ENCODE assay signal across 9 cellular contexts in genomic region chr4:88244821-88245579, GRCh38. TPM values are rescaled to one million over a fixed set of nuclear protein-coding genes. Genes with fewer than 3 reads are reported as not detected.
A peak's percentile ranks its signal among the peaks of the same experiment; 100 is the strongest.
DNase-seq lines count a peak whose midpoint lies in the region; ATAC-seq and TF ChIP-seq lines count a peak whose summit lies in the region.
"Had no signal": no experiment of that assay in that cellular context is flagged by ENCODE, and none has a peak within 500 bp of the region (broad histone marks: within the 10 kb centered on the region; RNA-seq: fewer than 3 reads in every experiment).

No MANE protein-coding gene starts in this region.

- CTCF ChIA-PET in activated CD4-positive, alpha-beta memory T cell treated with anti-CD3 and anti-CD28 coated beads for 36 hours (lab: Charles Lee), result interaction anchor here (0.6 to 2.9 kb wide), 4 partner anchors 26 to 270 kb away, joined by 3 to 10 read pairs (median 5); no protein-coding TSS in a partner anchor

- H3K4me1 ChIP-seq in endodermal cell (ENCODE audit: control insufficient read depth, insufficient read depth, low read length), result no peaks in the 10 kb centered on the region

- POLR2A ChIA-PET in activated CD4-positive, alpha-beta memory T cell treated with anti-CD3 and anti-CD28 coated beads for 36 hours (lab: Charles Lee), result no interaction called here

- no peaks in the 10 kb centered on the region for H3K36me3 ChIP-seq in endodermal cell (ENCODE audit: control insufficient read depth, insufficient read depth, low read length)

- H3K4me3 Mint-ChIP-seq in CD14-positive monocyte (peak overlapping the region; percentile 67 to 73), endodermal cell (no peak overlapping the region)
- H3K4me3 Mint-ChIP-seq in activated CD4-positive, alpha-beta memory T cell treated with anti-CD3 and anti-CD28 coated beads for 36 hours, result peak overlapping the region; percentile 49

- no peak for DNase-seq in CD14-positive monocyte (ENCODE audit: low spot score)
- peak; percentile 54 for DNase-seq in activated CD4-positive, alpha-beta memory T cell treated with anti-CD3 and anti-CD28 coated beads for 36 hours
- peak; percentile 32 for DNase-seq in kidney tubule cell (ENCODE audit: low spot score)
- DNase-seq in A172 (ENCODE audit: low spot score), result no peak
- DNase-seq in endodermal cell, result no peak
- DNase-seq in omental fat pad (ENCODE audit: low spot score), result no peak

- H3K9me3 Mint-ChIP-seq in CD14-positive monocyte (peaks cover 0 to 1% (median 0%) of the 10 kb centered on the region in 7 donors), endodermal cell (peaks cover 6% of the 10 kb centered on the region)
- H3K9me3 Mint-ChIP-seq in activated CD4-positive, alpha-beta memory T cell treated with anti-CD3 and anti-CD28 coated beads for 36 hours, result no peaks in the 10 kb centered on the region

- peaks cover 13% of the 10 kb centered on the region for H3K4me1 Mint-ChIP-seq in CD14-positive monocyte
- H3K4me1 Mint-ChIP-seq in activated CD4-positive, alpha-beta memory T cell treated with anti-CD3 and anti-CD28 coated beads for 36 hours (ENCODE audit: low read depth), result peaks cover 10% of the 10 kb centered on the region
- H3K4me1 Mint-ChIP-seq in endodermal cell, result peaks cover 1% of the 10 kb centered on the region

- H3K27ac Mint-ChIP-seq in CD14-positive monocyte (peak overlapping the region in 3 of 7 donors; percentile 30 to 66 (median 64)), endodermal cell (no peak overlapping the region)
- H3K27ac Mint-ChIP-seq in activated CD4-positive, alpha-beta memory T cell treated with anti-CD3 and anti-CD28 coated beads for 36 hours, result no peak overlapping the region

- 87 to 92% methylated on average over 8 to 16 of the region's 17 CpGs for WGBS in endodermal cell (ENCODE audit: insufficient coverage in 1 of 2, insufficient read length in 1 of 2), 2 experiments

- no peak for TF ChIP-seq CTCF in CD14-positive monocyte (IDR thresholded peaks at IDR 0.05)
- TF ChIP-seq CTCF in endodermal cell (conservative IDR thresholded peaks at IDR 0.05), result no peak
- no peak for TF ChIP-seq CTCF in omental fat pad (IDR thresholded peaks at IDR 0.05)

- H3K9ac ChIP-seq in endodermal cell (ENCODE audit: extremely low read depth, low read length, poor library complexity, severe bottlenecking), result no peak overlapping the region

- H3K4me3 ChIP-seq in endodermal cell (ENCODE audit: low read length), result no peak overlapping the region

- no peaks in the 10 kb centered on the region for H3K27me3 ChIP-seq in endodermal cell (ENCODE audit: control insufficient read depth, insufficient read depth, low read length, poor library complexity, severe bottlenecking)

- ATAC-seq in HG02798 (IDR thresholded peaks at IDR 0.05; ENCODE audit: poor library complexity, unreplicated experiment) (peak; percentile 75), HG03378 (IDR thresholded peaks at IDR 0.05; ENCODE audit: unreplicated experiment) (no peak), omental fat pad (ENCODE audit: low FRiP score) (no peak)

- H3K36me3 Mint-ChIP-seq in CD14-positive monocyte (no peaks in the 10 kb centered on the region), endodermal cell (ENCODE audit: low read depth) (no peaks in the 10 kb centered on the region)
- H3K36me3 Mint-ChIP-seq in activated CD4-positive, alpha-beta memory T cell treated with anti-CD3 and anti-CD28 coated beads for 36 hours, result no peaks in the 10 kb centered on the region

- H3K27ac ChIP-seq in endodermal cell (ENCODE audit: low read depth, low read length), result no peak overlapping the region
- H3K27ac ChIP-seq: C4-2B had no signal

- peaks cover 0 to 2% (median 0%) of the 10 kb centered on the region in 3 donors for H3K27me3 Mint-ChIP-seq in CD14-positive monocyte (ENCODE audit: low read depth in 3 of 3)
- no peaks in the 10 kb centered on the region for H3K27me3 Mint-ChIP-seq in activated CD4-positive, alpha-beta memory T cell treated with anti-CD3 and anti-CD28 coated beads for 36 hours
- H3K27me3 Mint-ChIP-seq in endodermal cell (ENCODE audit: insufficient read depth), result no peaks in the 10 kb centered on the region

- intact Hi-C loops in CD14-positive monocyte (cut with micrococcal nuclease), result no loop called here
- intact Hi-C loops in activated CD4-positive, alpha-beta memory T cell treated with anti-CD3 and anti-CD28 coated beads for 36 hours (cut with micrococcal nuclease), result no loop called here

- no peaks in the 10 kb centered on the region for H3K9me3 ChIP-seq in endodermal cell (ENCODE audit: control insufficient read depth, low read length)

RNA-seq across cellular contexts. Expression of gene PPM1K, which starts 39.4 kb away (rescaled TPM):
- 10 to 100 TPM in 1 of 2 donors, 1 to 10 TPM in 1; 7.0 to 11.0 TPM for polyA plus RNA-seq in CD14-positive monocyte
- total RNA-seq in activated CD4-positive, alpha-beta memory T cell treated with anti-CD3 and anti-CD28 coated beads for 36 hours, result 10 to 100 TPM; 63.7 to 65.5 TPM
- 7.9 and 9.5 TPM in 2 replicates for total RNA-seq in A172 (2014; rRNA removed; shearing (Covaris generic))
- total RNA-seq in endodermal cell (10 to 100 TPM; 35.1 to 37.8 TPM), omental fat pad (10 to 100 TPM; 13.0 to 18.4 (median 13.9) TPM)
- 8.4 TPM for polyA plus RNA-seq in endodermal cell (2013, experiment 1 of 2)
- 11.2 TPM for polyA plus RNA-seq in endodermal cell (2013, experiment 2 of 2)

Comparison
In these comparisons a context has a peak if more than half of its experiments do, and no peak if none do; other contexts are left out.
1. DNase-seq: peak in activated CD4-positive, alpha-beta memory T cell treated with anti-CD3 and anti-CD28 coated beads for 36 hours (single experiment) and kidney tubule cell (single experiment); none in CD14-positive monocyte (single experiment), A172 (single experiment), endodermal cell (single experiment) and omental fat pad (single experiment).